Comparison of ENCODE assay signal across 8 cellular contexts in the genomic region with DNA sequence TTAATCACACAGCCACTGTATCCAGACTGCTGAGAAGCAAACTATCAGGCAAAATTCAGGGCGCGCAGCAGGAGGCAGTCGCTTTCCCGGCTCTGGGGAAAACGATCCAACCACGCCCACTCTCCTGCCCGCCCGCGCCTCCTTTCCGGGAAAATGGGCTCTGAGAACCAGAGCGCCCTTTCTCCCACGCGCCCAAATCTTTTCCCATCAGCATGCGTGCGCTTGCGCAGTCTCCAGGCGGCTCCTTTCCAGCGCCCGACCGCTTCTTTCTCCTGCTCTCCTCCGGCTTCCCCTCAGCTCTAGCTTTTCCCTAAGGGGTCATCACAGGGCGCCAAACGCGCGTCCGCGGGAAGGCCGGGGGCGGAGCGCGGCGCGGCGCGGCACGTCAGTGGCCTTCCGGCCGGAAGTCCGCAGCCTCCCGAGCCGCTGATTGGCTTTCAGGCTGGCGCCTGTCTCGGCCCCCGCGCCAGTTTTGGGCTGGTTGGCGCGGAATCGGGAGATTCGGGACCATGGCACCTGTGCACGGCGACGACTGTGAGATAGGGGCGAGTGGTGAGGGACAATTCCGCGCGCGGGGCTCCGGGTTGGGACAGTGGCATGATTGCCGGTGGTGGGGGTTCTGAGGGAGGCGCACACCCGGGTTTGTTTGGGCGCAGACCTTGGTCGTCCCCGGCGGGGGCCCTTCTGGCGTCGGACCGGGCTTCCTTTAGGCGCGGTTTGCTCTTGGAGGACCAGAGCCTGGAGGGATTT. TPM values are rescaled to one million over a fixed set of nuclear protein-coding genes. Genes with fewer than 3 reads are reported as not detected.
A peak's percentile ranks its signal among the peaks of the same experiment; 100 is the strongest.
DNase-seq lines count a peak whose midpoint lies in the region; ATAC-seq and TF ChIP-seq lines count a peak whose summit lies in the region.

TSS of gene POLA1 (plus strand) at position 466 of the 750 bp plus-strand sequence. CDS start at position 510, 44 bp downstream.

- H2AFZ ChIP-seq in hepatocyte, result peak within 1 kb of the TSS; percentile 79

- peak; percentile 89 for ATAC-seq in GM18508 (IDR thresholded peaks at IDR 0.05; ENCODE audit: insufficient read depth, unreplicated experiment)
- ATAC-seq in HG02973 (IDR thresholded peaks at IDR 0.05; ENCODE audit: unreplicated experiment), result peak; percentile 95

- H3K79me2 ChIP-seq in hepatocyte, result peaks cover 46% of the 10 kb centered on the region

- H3K9ac ChIP-seq in rectal smooth muscle tissue (ENCODE audit: low read length), result no peak within 1 kb of the TSS

- intact Hi-C loops in vagina (cut with DNase I), result no loop called here

- H3K4me1 ChIP-seq in hepatocyte (ENCODE audit: insufficient read depth) (peaks cover 8% of the 10 kb centered on the region), rectal smooth muscle tissue (ENCODE audit: control insufficient read depth, insufficient read depth, low read length) (no peaks in the 10 kb centered on the region), vagina (no peaks in the 10 kb centered on the region)

- peak within 1 kb of the TSS; percentile 82 for H3K4me2 ChIP-seq in hepatocyte

- no peaks in the 10 kb centered on the region for H4K20me1 ChIP-seq in hepatocyte (ENCODE audit: insufficient read depth, poor library complexity, severe bottlenecking)

- peak; percentile 50 for TF ChIP-seq CTCF in hepatocyte (IDR thresholded peaks at IDR 0.05; ENCODE audit: poor library complexity)
- no peak for TF ChIP-seq CTCF in vagina (IDR thresholded peaks at IDR 0.05)

- TF ChIP-seq POLR2A in vagina (IDR thresholded peaks at IDR 0.05), result no peak

- H3K4me3 ChIP-seq in hepatocyte (peak within 1 kb of the TSS; percentile 55), rectal smooth muscle tissue (ENCODE audit: low read length) (peak within 1 kb of the TSS; percentile 61), vagina (peak within 1 kb of the TSS; percentile 43 to 59)

- H3K9me3 ChIP-seq in hepatocyte (ENCODE audit: low read depth), result no peaks in the 10 kb centered on the region
- no peaks in the 10 kb centered on the region for H3K9me3 ChIP-seq in vagina

- H3K27me3 ChIP-seq in hepatocyte, result no peaks in the 10 kb centered on the region
- no peaks in the 10 kb centered on the region for H3K27me3 ChIP-seq in rectal smooth muscle tissue (ENCODE audit: control insufficient read depth, insufficient read depth, low read length)
- no peaks in the 10 kb centered on the region for H3K27me3 ChIP-seq in vagina

- H3K27ac ChIP-seq in hepatocyte, result peak within 1 kb of the TSS; percentile 79
- peak within 1 kb of the TSS; percentile 73 for H3K27ac ChIP-seq in rectal smooth muscle tissue (ENCODE audit: low read depth, low read length)
- peak within 1 kb of the TSS; percentile 76 for H3K27ac ChIP-seq in vagina

- no peaks in the 10 kb centered on the region for H3K36me3 ChIP-seq in hepatocyte (replicated peaks; ENCODE audit: insufficient read depth, low read depth)
- H3K36me3 ChIP-seq in rectal smooth muscle tissue (ENCODE audit: control insufficient read depth, insufficient read depth, low read length), result no peaks in the 10 kb centered on the region
- H3K36me3 ChIP-seq in vagina, result no peaks in the 10 kb centered on the region

- under 1% methylated on average over 69 of the region's 70 CpGs for WGBS in hepatocyte (ENCODE audit: low lambda C conversion rate, missing lambda C conversion rate)

- H3K9me2 ChIP-seq in hepatocyte (replicated peaks; ENCODE audit: insufficient read depth), result no peaks in the 10 kb centered on the region

- DNase-seq in NCI-H1930 (lab: John Stamatoyannopoulos, UW) (peak; percentile 92 to 93), T-helper 22 cell (ENCODE audit: low read depth) (peak; percentile 44), astrocyte of the hippocampus (ENCODE audit: low read depth, low spot score) (peak; percentile 97), hepatocyte (ENCODE audit: low spot score) (peak; percentile 99), vagina (ENCODE audit: extremely low spot score in 2 of 2) (peak in 1 of 2 donors; percentile 93)

RNA-seq across cellular contexts. Expression of gene POLA1, which starts in this region (rescaled TPM):
- 18.9 and 19.0 TPM in 2 replicates for total RNA-seq in hepatocyte
- 4.9 and 7.7 TPM in 2 replicates for polyA plus RNA-seq in hepatocyte
- 17.2 TPM for total RNA-seq in vagina
